Comparison of ENCODE assay signal across 13 cellular contexts in the genomic region with DNA sequence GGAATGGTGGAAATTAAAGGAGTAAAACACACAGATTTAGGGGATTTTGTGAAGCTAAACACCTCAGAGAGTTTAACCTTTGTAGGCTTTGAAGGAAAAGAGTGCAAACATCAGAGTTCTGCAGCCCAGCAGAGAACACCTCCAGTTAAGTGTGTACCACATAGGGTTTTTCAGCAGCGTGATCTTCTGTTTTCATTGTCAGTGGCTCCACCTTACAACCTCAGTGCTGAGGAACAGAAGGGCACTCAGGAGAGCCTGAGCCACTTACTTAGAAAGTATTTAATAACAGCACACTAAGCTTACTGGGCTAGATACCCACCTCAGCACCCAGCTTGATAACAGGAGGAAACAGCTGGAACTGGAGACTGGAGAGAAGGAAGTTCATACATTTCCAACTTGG. TPM values are rescaled to one million over a fixed set of nuclear protein-coding genes. Genes with fewer than 3 reads are reported as not detected.
A peak's percentile ranks its signal among the peaks of the same experiment; 100 is the strongest.
DNase-seq lines count a peak whose midpoint lies in the region; ATAC-seq, FAIRE-seq and TF ChIP-seq lines count a peak whose summit lies in the region.
"Had no signal": no experiment of that assay in that cellular context is flagged by ENCODE, and none has a peak within 500 bp of the region (broad histone marks: within the 10 kb centered on the region; RNA-seq: fewer than 3 reads in every experiment).

No MANE protein-coding gene starts in this region.

- peak overlapping the region; percentile 98 for H3K4me3 Mint-ChIP-seq in astrocyte (ENCODE audit: unreplicated experiment)
- H3K4me3 Mint-ChIP-seq in nephron progenitor cell, result peak overlapping the region; percentile 99

- H3K27ac ChIP-seq in DOHH2 (ENCODE audit: low read depth, low read length) (no peak overlapping the region), KOPT-K1 (ENCODE audit: low read depth, low read length, poor library complexity, severe bottlenecking) (peak overlapping the region; percentile 99), astrocyte (ENCODE audit: low read depth, low read length) (no peak overlapping the region)
- H3K27ac ChIP-seq: SJSA1 had no signal

- H3K9ac ChIP-seq in astrocyte (ENCODE audit: low read length), result peak overlapping the region; percentile 94

- DNase-seq in astrocyte (ENCODE audit: low read depth) (no peak), nephron progenitor cell (no peak), DMS79 (lab: John Stamatoyannopoulos, UW) (no peak), DMS 273 (lab: John Stamatoyannopoulos, UW; ENCODE audit: unreplicated experiment) (no peak), NCI-H446 treated with DMSO at 0.1 percent for 48 hours (lab: John Stamatoyannopoulos, UW) (no peak)
- DNase-seq: activated effector memory CD4-positive, alpha-beta T cell treated with anti-CD3 and anti-CD28 coated beads, Interleukin-2, amount 50 U/mL, for 16 hours; left colon; stimulated activated naive CD4-positive, alpha-beta T cell had no signal

- H3K4me1 ChIP-seq in DOHH2 (ENCODE audit: control insufficient read depth, low read length) (peaks cover 32% of the 10 kb centered on the region), astrocyte (ENCODE audit: insufficient read depth, low read length) (peaks cover 8% of the 10 kb centered on the region)

- H3K79me2 ChIP-seq in DOHH2 (ENCODE audit: control insufficient read depth, low read length) (peaks cover 72% of the 10 kb centered on the region), astrocyte (ENCODE audit: insufficient read depth, low read length) (peaks cover 76% of the 10 kb centered on the region)

- H3K9me3 Mint-ChIP-seq in astrocyte (ENCODE audit: unreplicated experiment), result no peaks in the 10 kb centered on the region
- no peaks in the 10 kb centered on the region for H3K9me3 Mint-ChIP-seq in nephron progenitor cell

- no peaks in the 10 kb centered on the region for H3K9me2 ChIP-seq in DOHH2 (replicated peaks; ENCODE audit: control insufficient read depth, low read length)

- H3K4me1 Mint-ChIP-seq in astrocyte (ENCODE audit: low read depth, unreplicated experiment), result peaks cover 13% of the 10 kb centered on the region
- peaks cover 45% of the 10 kb centered on the region for H3K4me1 Mint-ChIP-seq in nephron progenitor cell

- H3K4me2 ChIP-seq in DOHH2 (ENCODE audit: low read length) (peak overlapping the region; percentile 91), astrocyte (ENCODE audit: low read length) (peak overlapping the region; percentile 86)

- no peaks in the 10 kb centered on the region for H3K27me3 ChIP-seq in DOHH2 (ENCODE audit: control insufficient read depth, low read length)
- H3K27me3 ChIP-seq in astrocyte (ENCODE audit: insufficient read depth, low read length), result no peaks in the 10 kb centered on the region
- H3K27me3 ChIP-seq: SJSA1 had no signal

- 0 out of 2 replicates have a peak, but pooled peaks cover 4% of the 10 kb centered on the region for H3F3A ChIP-seq in DOHH2 (ENCODE audit: control insufficient read depth, insufficient read depth)

- peaks cover 15% of the 10 kb centered on the region; the same call in 1 of the 2 replicates for H3K9me3 ChIP-seq in DOHH2 (ENCODE audit: control insufficient read depth, insufficient read depth, low read length)
- H3K9me3 ChIP-seq in KOPT-K1 (ENCODE audit: insufficient read depth, low read length, poor library complexity, severe bottlenecking), result peaks cover 16% of the 10 kb centered on the region
- no peaks in the 10 kb centered on the region for H3K9me3 ChIP-seq in astrocyte (ENCODE audit: insufficient read depth, low read depth, low read length)
- H3K9me3 ChIP-seq: SJSA1 had no signal

- H3K27me3 Mint-ChIP-seq in astrocyte (ENCODE audit: low read depth, unreplicated experiment) (no peaks in the 10 kb centered on the region), nephron progenitor cell (ENCODE audit: low read depth, poor library complexity) (peaks cover 6% of the 10 kb centered on the region)

- FAIRE-seq in astrocyte (lab: Jason Lieb, UNC), result no peak

- peak overlapping the region; percentile 82 for H3K4me3 ChIP-seq in DOHH2 (ENCODE audit: low read length)
- no peak overlapping the region for H3K4me3 ChIP-seq in astrocyte (ENCODE audit: insufficient read depth, low read depth, low read length)

- ATAC-seq in HG03135 (IDR thresholded peaks at IDR 0.05; ENCODE audit: unreplicated experiment), result no peak
- ATAC-seq: left colon, sciatic nerve had no signal

- H4K20me1 ChIP-seq in DOHH2 (ENCODE audit: control insufficient read depth, insufficient read depth, low read depth, low read length), result peaks cover 16% of the 10 kb centered on the region
- peaks cover 44% of the 10 kb centered on the region for H4K20me1 ChIP-seq in astrocyte (ENCODE audit: insufficient read depth, low read length)

- TF ChIP-seq CTCF in DOHH2 (IDR thresholded peaks at IDR 0.05; ENCODE audit: low read depth, low read length, poor library complexity, severe bottlenecking), result no peak
- TF ChIP-seq CTCF in astrocyte (IDR thresholded peaks at IDR 0.05; ENCODE audit: insufficient read depth, low read depth, low read length), result no peak
- no peak for TF ChIP-seq CTCF in nephron progenitor cell (IDR thresholded peaks at IDR 0.05)

- H2AFZ ChIP-seq in astrocyte (ENCODE audit: low read depth, low read length), result no peak overlapping the region

- H3K36me3 ChIP-seq in DOHH2 (ENCODE audit: control insufficient read depth, low read length) (peaks cover 37% of the 10 kb centered on the region), KOPT-K1 (ENCODE audit: insufficient read depth, low read length) (peaks cover 35% of the 10 kb centered on the region), astrocyte (ENCODE audit: insufficient read depth, low read length) (peaks cover 3% of the 10 kb centered on the region)

- H3K36me3 Mint-ChIP-seq in astrocyte (ENCODE audit: low read depth, unreplicated experiment) (peaks cover 3% of the 10 kb centered on the region), nephron progenitor cell (ENCODE audit: low read depth) (peaks cover 17% of the 10 kb centered on the region)

- no peak overlapping the region for H3K27ac Mint-ChIP-seq in astrocyte (ENCODE audit: unreplicated experiment)
- H3K27ac Mint-ChIP-seq in nephron progenitor cell, result no peak overlapping the region

RNA-seq across cellular contexts. Expression of a gene that starts 2.0 kb away (rescaled TPM):
- total RNA-seq in astrocyte, result 34.7 and 42.5 TPM in 2 replicates
